8 cellular contexts compared by ENCODE assay signal in genomic region chr14:23095196-23096108, GRCh38. TPM values are rescaled to one million over a fixed set of nuclear protein-coding genes. Genes with fewer than 3 reads are reported as not detected.
DNase-seq lines count a peak whose midpoint lies in the region; ATAC-seq, FAIRE-seq and TF ChIP-seq lines count a peak whose summit lies in the region.

A gene with protein sequence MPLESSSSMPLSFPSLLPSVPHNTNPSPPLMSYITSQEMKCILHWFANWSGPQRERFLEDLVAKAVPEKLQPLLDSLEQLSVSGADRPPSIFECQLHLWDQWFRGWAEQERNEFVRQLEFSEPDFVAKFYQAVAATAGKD (plus strand): TSS chr14:23095505. CDS start chr14:23097659, 2,154 bp downstream.

- H3K9me1 ChIP-seq in keratinocyte (ENCODE audit: control insufficient read depth, extremely low read depth, insufficient read depth, low read length) = peaks cover 4% of the 10 kb centered on the region

- H3K27me3 ChIP-seq in keratinocyte (ENCODE audit: control insufficient read depth, extremely low read depth, insufficient read depth, low read length) = no peaks in the 10 kb centered on the region

- H3K9ac ChIP-seq in keratinocyte (ENCODE audit: control insufficient read depth, extremely low read depth, insufficient read depth, low read length) = peak within 1 kb of the TSS; percentile 100

- FAIRE-seq in keratinocyte (lab: Jason Lieb, UNC) = peak; percentile 80

- H3K4me1 ChIP-seq in keratinocyte (ENCODE audit: control insufficient read depth, extremely low read depth, insufficient read depth, low read length) = peaks cover 21% of the 10 kb centered on the region

- H3K4me1 Mint-ChIP-seq in T-cell = peaks cover 26 to 55% (median 32%) of the 10 kb centered on the region in 3 donors
- peaks cover 22% of the 10 kb centered on the region for H3K4me1 Mint-ChIP-seq in central memory CD8-positive, alpha-beta T cell

- H3K9me3 ChIP-seq in keratinocyte (ENCODE audit: control insufficient read depth, low read depth, low read length) = no peaks in the 10 kb centered on the region

- peak; percentile 97 to 99 for DNase-seq in activated CD8-positive, alpha-beta memory T cell treated with anti-CD3 and anti-CD28 coated beads for 1 hour (ENCODE audit: extremely low read depth in 1 of 2, low read depth in 1 of 2)
- no peak for DNase-seq in activated CD8-positive, alpha-beta memory T cell treated with anti-CD3 and anti-CD28 coated beads, Interleukin-2, amount 50 U/mL, for 48 hours
- DNase-seq in T-cell = peak in 33 of 34 experiments; percentile 98 to 100 (median 99)
- peak in 1 of 2 donors; percentile 100 for DNase-seq in central memory CD8-positive, alpha-beta T cell (ENCODE audit: low spot score in 2 of 2)
- peak; percentile 90 for DNase-seq in keratinocyte (ENCODE audit: low read depth, low spot score)
- DNase-seq in stimulated activated CD4-positive, alpha-beta T cell treated with anti-CD3 and anti-CD28 coated beads, Interleukin-1b, Interleukin-23, amount 100 ng/mL, for 4 hours (ENCODE audit: low read depth in 2 of 2) = peak; percentile 78 to 98
- no peak for DNase-seq in NCI-H1930 (lab: John Stamatoyannopoulos, UW)

- no peaks in the 10 kb centered on the region for H3K9me3 Mint-ChIP-seq in T-cell
- H3K9me3 Mint-ChIP-seq in central memory CD8-positive, alpha-beta T cell = no peaks in the 10 kb centered on the region

- peaks cover 17% of the 10 kb centered on the region for H4K20me1 ChIP-seq in keratinocyte (ENCODE audit: control insufficient read depth, extremely low read depth, insufficient read depth, low read length)

- H3K36me3 Mint-ChIP-seq in T-cell = peaks cover 36% of the 10 kb centered on the region
- H3K36me3 Mint-ChIP-seq in central memory CD8-positive, alpha-beta T cell (ENCODE audit: insufficient read depth) = peaks cover 44% of the 10 kb centered on the region

- peak within 1 kb of the TSS; percentile 99 for H3K27ac ChIP-seq in keratinocyte (ENCODE audit: control insufficient read depth, insufficient read depth, low read length)

- ATAC-seq in HG03064 (IDR thresholded peaks at IDR 0.05; ENCODE audit: low read depth, unreplicated experiment) = peak; percentile 93
- peak; percentile 87 to 89 (median 88) for ATAC-seq in T-cell (replicated peaks in 1 of 4)
- peak; percentile 88 for ATAC-seq in central memory CD8-positive, alpha-beta T cell (replicated peaks; ENCODE audit: extremely low read depth, poor library complexity, severe bottlenecking)

- H3K27ac Mint-ChIP-seq in T-cell = no peak within 1 kb of the TSS
- no peak within 1 kb of the TSS for H3K27ac Mint-ChIP-seq in central memory CD8-positive, alpha-beta T cell (ENCODE audit: low read depth)

- peaks cover 10 to 30% of the 10 kb centered on the region in 2 experiments for H3K36me3 ChIP-seq in keratinocyte (ENCODE audit: control insufficient read depth in 2 of 2, extremely low read depth in 1 of 2, insufficient read depth in 2 of 2, low read length in 2 of 2)

- H2AFZ ChIP-seq in keratinocyte (ENCODE audit: control insufficient read depth, low read length) = peak within 1 kb of the TSS; percentile 99

- peaks cover 81% of the 10 kb centered on the region for H3K79me2 ChIP-seq in keratinocyte (ENCODE audit: control insufficient read depth, insufficient read depth, low read length)

- H3K4me3 ChIP-seq in keratinocyte (ENCODE audit: control insufficient read depth in 2 of 3, extremely low read depth in 1 of 3, insufficient read depth in 2 of 3, low read depth in 1 of 3, low read length in 3 of 3) = peak within 1 kb of the TSS; percentile 86 to 99 (median 99)

- peak within 1 kb of the TSS; percentile 98 for H3K4me2 ChIP-seq in keratinocyte (ENCODE audit: control insufficient read depth, extremely low read depth, insufficient read depth, low read depth, low read length)

- no peak within 1 kb of the TSS for H3K4me3 Mint-ChIP-seq in T-cell
- no peak within 1 kb of the TSS for H3K4me3 Mint-ChIP-seq in central memory CD8-positive, alpha-beta T cell

- dilution Hi-C loops in keratinocyte (cut with MboI; ENCODE audit: extremely low pct_ligation_motif_present, low sequenced_read_pairs) = no loop called here

- CTCF ChIA-PET in T-cell (lab: Charles Lee) = interaction anchor here (0.6 to 2.8 kb wide), 28 partner anchors 11 to 533 kb away, joined by 3 to 46 read pairs (median 4); partner anchors contain the start of genes DAD1 (in 1 of the 2), LRP10 (in 1 of the 2), PABPN1 (in 1 of the 2) and PRMT5 (in 1 of the 2)

- no peak for TF ChIP-seq CTCF in keratinocyte (optimal IDR thresholded peaks at IDR 0.05 in 1 of 3, IDR thresholded peaks at IDR 0.05 in 1 of 3, conservative IDR thresholded peaks at IDR 0.05 in 1 of 3; ENCODE audit: extremely low read depth in 1 of 3, insufficient read depth in 2 of 3, low read length in 3 of 3)

- POLR2A ChIA-PET in T-cell (lab: Charles Lee) = interaction anchor here (0.5 to 2.1 kb wide), 21 partner anchors 15 to 1823 kb away, joined by 3 to 14 read pairs (median 3); partner anchors contain the start of genes EMC9 (in 1 of the 2), PABPN1 (in 1 of the 2) and PSMB5 (in 1 of the 2)

- no peaks in the 10 kb centered on the region for H3K27me3 Mint-ChIP-seq in T-cell
- no peaks in the 10 kb centered on the region for H3K27me3 Mint-ChIP-seq in central memory CD8-positive, alpha-beta T cell

RNA-seq across cellular contexts. Expression of the gene that starts here (rescaled TPM):
- total RNA-seq in T-cell = 10 to 100 TPM in 4 of 5 donors, 1 to 10 TPM in 1; 9.5 to 47.7 (median 43.6) TPM
- polyA plus RNA-seq in keratinocyte = 73.7 to 117 TPM (median 101 TPM) in 3 replicates
- 70.3 TPM for polyA plus RNA-seq in keratinocyte (2011; ENCODE audit: low read depth)
- polyA plus RNA-seq in keratinocyte (2011; cell fraction: cytosol; rRNA removed) = 80.2 and 98.9 TPM in 2 replicates
- polyA plus RNA-seq in keratinocyte (2011; cell fraction: nucleus; rRNA removed) = 73.9 and 75.5 TPM in 2 replicates
- polyA plus RNA-seq in keratinocyte (2012; ENCODE audit: low replicate concordance) = 64.6 and 81.2 TPM in 2 replicates
- 41.1 to 143 TPM (median 85.1 TPM) in 3 replicates for polyA minus RNA-seq in keratinocyte
- 33.8 TPM for polyA minus RNA-seq in keratinocyte (2011; cell fraction: cytosol; rRNA and poly(A)+ RNA removed)
- polyA minus RNA-seq in keratinocyte (2011; cell fraction: nucleus; rRNA and poly(A)+ RNA removed) = 18.7 and 35.0 TPM in 2 replicates

Comparison
In these comparisons a context has a peak if more than half of its experiments do, and no peak if none do; other contexts are left out.
1. DNase-seq: peak in activated CD8-positive, alpha-beta memory T cell treated with anti-CD3 and anti-CD28 coated beads for 1 hour (2 of 2), T-cell (33 of 34), keratinocyte (single experiment) and stimulated activated CD4-positive, alpha-beta T cell treated with anti-CD3 and anti-CD28 coated beads, Interleukin-1b, Interleukin-23, amount 100 ng/mL, for 4 hours (2 of 2); none in activated CD8-positive, alpha-beta memory T cell treated with anti-CD3 and anti-CD28 coated beads, Interleukin-2, amount 50 U/mL, for 48 hours (single experiment) and NCI-H1930 (0 of 2).
2. Peak in every context shown above with its lines, with median percentiles within 50 percentile points of each other: ATAC-seq.